Comparison of ENCODE assay signal across 23 cellular contexts in the genomic region with DNA sequence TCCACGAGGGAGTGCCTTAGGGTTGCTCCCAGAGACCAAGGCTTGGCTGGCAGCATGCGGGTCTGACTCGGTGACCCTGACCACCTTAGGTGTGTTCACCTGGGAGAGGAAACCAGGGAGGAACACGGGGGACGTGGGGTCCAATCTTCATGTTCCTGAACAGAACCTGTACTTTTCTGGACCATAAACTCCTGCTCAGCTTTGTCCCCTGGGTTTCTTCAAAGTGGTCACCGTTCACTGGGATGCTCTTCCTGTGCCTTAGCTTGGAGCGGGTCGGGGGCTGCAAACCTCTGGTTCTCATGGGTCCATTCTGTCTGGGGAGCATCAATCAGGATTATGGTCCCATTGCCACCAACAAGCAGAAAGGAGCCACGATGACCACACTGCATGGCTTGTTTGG.
"Had no signal": no experiment of that assay in that cellular context is flagged by ENCODE, and none has a peak within 500 bp of the region (broad histone marks: within the 10 kb centered on the region; RNA-seq: fewer than 3 reads in every experiment).

No MANE protein-coding gene starts in this region.

- ATAC-seq: gastroesophageal sphincter; left colon; mucosa of descending colon; naive thymus-derived CD8-positive, alpha-beta T cell; stimulated activated naive B cell treated with anti-CD40 and anti-IgM and Interleukin-4, amounts not matched to agents 10 μg/mL and 1 μg/mL and 100 μg/mL, for 72 hours had no signal

- H3K27me3 ChIP-seq: esophagus squamous epithelium, gastroesophageal sphincter, hepatocyte, sigmoid colon, testis, tibial nerve had no signal

- H3K79me2 ChIP-seq: hepatocyte had no signal

- H3K27ac Mint-ChIP-seq: naive thymus-derived CD8-positive, alpha-beta T cell; stimulated activated naive B cell treated with anti-CD40 and anti-IgM and Interleukin-4, amounts not matched to agents 10 μg/mL and 1 μg/mL and 100 μg/mL, for 72 hours had no signal

- H3K27ac ChIP-seq: epithelial cell of prostate, esophagus squamous epithelium, gastroesophageal sphincter, hepatocyte, prostate gland, sigmoid colon, skin epidermis, testis, tibial nerve had no signal

- H3K36me3 ChIP-seq: esophagus squamous epithelium, gastroesophageal sphincter, prostate gland, sigmoid colon, tibial nerve had no signal

- H3K4me3 ChIP-seq: esophagus squamous epithelium, gastroesophageal sphincter, hepatocyte, mucosa of descending colon, prostate gland, sigmoid colon, skin epidermis, testis, tibial nerve had no signal

- DNase-seq: central memory CD4-positive, alpha-beta T cell; effector memory CD4-positive, alpha-beta T cell; esophagus squamous epithelium; foreskin fibroblast; glutamatergic neuron; kidney; left colon; mammary epithelial cell; mucosa of descending colon; naive thymus-derived CD8-positive, alpha-beta T cell; retina; sigmoid colon; stimulated activated CD4-positive, alpha-beta T cell treated with anti-CD3 and anti-CD28 coated beads, Interleukin-2, amount 100 ng/mL, for 24 hours; stimulated activated CD4-positive, alpha-beta T cell treated with anti-CD3 and anti-CD28 coated beads, Interleukin-4, amount 100 ng/mL, for 4 hours; stimulated activated naive B cell treated with anti-CD40 and anti-IgM and Interleukin-4, amounts not matched to agents 10 μg/mL and 1 μg/mL and 100 μg/mL, for 72 hours; stimulated activated naive CD8-positive, alpha-beta T cell treated with anti-CD3 and anti-CD28 coated beads, Interleukin-15, amount 100 ng/mL, for 72 hours; testis had no signal

- H3K9me3 ChIP-seq: esophagus squamous epithelium, gastroesophageal sphincter, mucosa of descending colon, prostate gland, sigmoid colon, testis, tibial nerve had no signal

- H3K4me3 Mint-ChIP-seq: naive thymus-derived CD8-positive, alpha-beta T cell; stimulated activated naive B cell treated with anti-CD40 and anti-IgM and Interleukin-4, amounts not matched to agents 10 μg/mL and 1 μg/mL and 100 μg/mL, for 72 hours; stimulated activated naive CD8-positive, alpha-beta T cell treated with anti-CD3 and anti-CD28 coated beads, Interleukin-15, amount 100 ng/mL, for 72 hours had no signal

- H3K4me2 ChIP-seq: hepatocyte had no signal

- H3K4me1 ChIP-seq: gastroesophageal sphincter, prostate gland, testis had no signal

- H2AFZ ChIP-seq: hepatocyte had no signal
